ENCODE assay signal across 15 cellular contexts in genomic region chr12:131677699-131678098, GRCh38. TPM values are rescaled to one million over a fixed set of nuclear protein-coding genes. Genes with fewer than 3 reads are reported as not detected.
A peak's percentile ranks its signal among the peaks of the same experiment; 100 is the strongest.
DNase-seq lines count a peak whose midpoint lies in the region; ATAC-seq, FAIRE-seq and TF ChIP-seq lines count a peak whose summit lies in the region.
"Had no signal": no experiment of that assay in that cellular context is flagged by ENCODE, and none has a peak within 500 bp of the region (broad histone marks: within the 10 kb centered on the region; RNA-seq: fewer than 3 reads in every experiment).

No MANE protein-coding gene starts in this region.

- H3K36me3 ChIP-seq in RWPE2 (ENCODE audit: low read depth) (no peaks in the 10 kb centered on the region), neuronal stem cell (replicated peaks in 1 of 2; ENCODE audit: control insufficient read depth in 2 of 2, insufficient read depth in 2 of 2, low read length in 2 of 2) (no peaks in the 10 kb centered on the region)

- no CpG with 5 or more reads among the region's 15 CpGs for WGBS in neuronal stem cell (ENCODE audit: extremely low coverage in 2 of 2, insufficient read length in 2 of 2, insufficient replicate concordance in 1 of 2), 2 donors

- H3K4me3 ChIP-seq in RWPE2 (ENCODE audit: severe bottlenecking), result no peak overlapping the region
- H3K4me3 ChIP-seq in neuronal stem cell (ENCODE audit: low read length in 2 of 2), result no peak overlapping the region

- no peak overlapping the region for H3K4me2 ChIP-seq in neuronal stem cell (ENCODE audit: insufficient read depth, low read length, poor library complexity, severe bottlenecking)

- no peak overlapping the region for H4K91ac ChIP-seq in neuronal stem cell (ENCODE audit: low read depth, low read length, poor library complexity)

- H3K27me3 ChIP-seq in RWPE2 (ENCODE audit: insufficient read depth, poor library complexity, severe bottlenecking) (no peaks in the 10 kb centered on the region), neuronal stem cell (ENCODE audit: control insufficient read depth in 3 of 3, insufficient read depth in 3 of 3, low read depth in 1 of 3, low read length in 3 of 3) (no peaks in the 10 kb centered on the region)

- H4K8ac ChIP-seq in neuronal stem cell (ENCODE audit: low read depth, low read length), result no peak overlapping the region

- H3K18ac ChIP-seq in neuronal stem cell (ENCODE audit: low read length), result no peak overlapping the region

- no peak overlapping the region for H3K9ac ChIP-seq in neuronal stem cell (ENCODE audit: low read depth, low read length, poor library complexity)

- H3K4ac ChIP-seq in neuronal stem cell (ENCODE audit: low read length), result no peak overlapping the region

- no peak for TF ChIP-seq CTCF in RWPE2 (IDR thresholded peaks at IDR 0.05; ENCODE audit: poor library complexity, severe bottlenecking)

- DNase-seq in RWPE2 (ENCODE audit: low spot score) (peak; percentile 24), islet precursor cell (peak; percentile 47), neuronal stem cell (ENCODE audit: low spot score) (no peak), frontal cortex (ENCODE audit: low spot score in 2 of 2) (no peak), NCI-H524 treated with DMSO at 0.1 percent for 48 hours (lab: John Stamatoyannopoulos, UW) (no peak)
- DNase-seq: Caco-2; CD8-positive, alpha-beta T cell; HCEC 1CT; HFFc6 had no signal

- H3K23ac ChIP-seq in neuronal stem cell (ENCODE audit: low read depth, low read length, poor library complexity), result no peak overlapping the region

- no peak overlapping the region for H2BK15ac ChIP-seq in neuronal stem cell (ENCODE audit: low read length)

- H2AK5ac ChIP-seq in neuronal stem cell (ENCODE audit: low read depth, low read length), result no peak overlapping the region

- no peaks in the 10 kb centered on the region for H3K79me1 ChIP-seq in neuronal stem cell (ENCODE audit: low read depth, low read length)

- H2BK12ac ChIP-seq in neuronal stem cell (ENCODE audit: low read length), result no peak overlapping the region

- no peak for ATAC-seq in RWPE2 (ENCODE audit: low read depth)
- ATAC-seq in HG03139 (IDR thresholded peaks at IDR 0.05; ENCODE audit: unreplicated experiment), result no peak
- ATAC-seq: CD8-positive, alpha-beta T cell; HepG2 had no signal

- H3K14ac ChIP-seq in neuronal stem cell (ENCODE audit: low read length), result no peak overlapping the region

- H3K9me3 ChIP-seq in RWPE2 (ENCODE audit: severe bottlenecking), result no peaks in the 10 kb centered on the region
- H3K9me3 ChIP-seq in neuronal stem cell (replicated peaks in 1 of 2; ENCODE audit: control insufficient read depth in 2 of 2, insufficient read depth in 1 of 2, low read depth in 1 of 2, low read length in 2 of 2), result peaks cover 7 to 8% of the 10 kb centered on the region in 2 donors
- H3K9me3 ChIP-seq: Caco-2 had no signal

- FAIRE-seq in frontal cortex (lab: Jason Lieb, UNC), result no peak
- FAIRE-seq: G401.6, GM12892, H1, HepG2, HTR-8/SVneo had no signal

- H2AFZ ChIP-seq in neuronal stem cell (ENCODE audit: low read length), result peak overlapping the region; percentile 29

- no peaks in the 10 kb centered on the region for H3K4me1 ChIP-seq in RWPE2 (ENCODE audit: insufficient read depth, poor library complexity, severe bottlenecking)
- peaks cover 3 to 5% of the 10 kb centered on the region in 2 donors for H3K4me1 ChIP-seq in neuronal stem cell (ENCODE audit: control insufficient read depth in 2 of 2, insufficient read depth in 1 of 2, low read depth in 1 of 2, low read length in 2 of 2)
- H3K4me1 ChIP-seq: Caco-2 had no signal

- no peak overlapping the region for H2BK120ac ChIP-seq in neuronal stem cell (ENCODE audit: low read depth, low read length)

- H3K27ac ChIP-seq in RWPE2 (ENCODE audit: poor library complexity, severe bottlenecking), result no peak overlapping the region
- no peak overlapping the region for H3K27ac ChIP-seq in neuronal stem cell (replicated peaks; ENCODE audit: low read length)

- no peak overlapping the region for H2BK5ac ChIP-seq in neuronal stem cell (ENCODE audit: low read length)

RNA-seq across cellular contexts. Expression of gene SFSWAP, which starts 33.2 kb away (rescaled TPM):
- 48.1 TPM for polyA plus RNA-seq in neuronal stem cell (2013, experiment 1 of 2)
- 50.5 TPM for polyA plus RNA-seq in neuronal stem cell (2013, experiment 2 of 2)
- 21.2 TPM for total RNA-seq in frontal cortex

Comparison
In these comparisons a context has a peak if more than half of its experiments do, and no peak if none do; other contexts are left out.
1. DNase-seq: peak in RWPE2 (single experiment) and islet precursor cell (single experiment); none in neuronal stem cell (single experiment), frontal cortex (0 of 2) and NCI-H524 treated with DMSO at 0.1 percent for 48 hours (single experiment).